In genomic region chr20:3204124-3204794, GRCh38 we compare ENCODE assay signal across 1 cellular context.
A peak's percentile ranks its signal among the peaks of the same experiment; 100 is the strongest.
TF ChIP-seq lines count a peak whose summit lies in the region.

DDRGK1 (minus strand) TSS chr20:3204682; CDS start chr20:3204627, 55 bp downstream.

TF ChIP-seq in HepG2, 621 proteins besides CTCF, POLR2A, EP300 and RAD21 (continued from another document and continues in another):
- TF ChIP-seq REST (IDR thresholded peaks at IDR 0.05; ENCODE audit: borderline replicate concordance in 1 of 2, low read depth in 1 of 2, low read length in 2 of 2) (0 out of 4 replicates have a peak, but pooled peaks of 1 of the 2 experiments have one; percentile 55), PHF20 (CRISPR knock-in tag; IDR thresholded peaks at IDR 0.05) (peak; percentile 88), ZC3H4 (CRISPR knock-in tag; IDR thresholded peaks at IDR 0.05; ENCODE audit: borderline replicate concordance) (no peak; the same call in 1 of the 2 replicates), REXO4 (CRISPR knock-in tag; IDR thresholded peaks at IDR 0.05; ENCODE audit: borderline replicate concordance) (no peak), ZBTB8A (CRISPR knock-in tag; IDR thresholded peaks at IDR 0.05; ENCODE audit: borderline replicate concordance, low read depth) (peak; percentile 53; the same call in 1 of the 2 replicates), ZNF781 (CRISPR knock-in tag; IDR thresholded peaks at IDR 0.05; ENCODE audit: borderline replicate concordance, not compliant biosample characterization) (peak; percentile 92), STAG1 (CRISPR knock-in tag; IDR thresholded peaks at IDR 0.05) (no peak; the same call in 1 of the 2 replicates), CREM (IDR thresholded peaks at IDR 0.05) (peak; percentile 34; the same call in 1 of the 2 replicates), CREM (CRISPR knock-in tag; IDR thresholded peaks at IDR 0.05) (no peak), BHLHE40 (IDR thresholded peaks at IDR 0.05; ENCODE audit: low read length) (peak; percentile 83), ZSCAN5A (CRISPR knock-in tag; IDR thresholded peaks at IDR 0.05; ENCODE audit: borderline replicate concordance) (peak; percentile 92), KAT8 (CRISPR knock-in tag; IDR thresholded peaks at IDR 0.05) (peak; percentile 93), PTBP1 (IDR thresholded peaks at IDR 0.05; ENCODE audit: low read depth, low read length, poor library complexity, severe bottlenecking) (peak; percentile 55), CREBL2 (CRISPR knock-in tag; IDR thresholded peaks at IDR 0.05; ENCODE audit: borderline replicate concordance) (peak; percentile 97), AKAP8 (CRISPR knock-in tag; IDR thresholded peaks at IDR 0.05) (peak; percentile 96), FLYWCH1 (CRISPR knock-in tag; IDR thresholded peaks at IDR 0.05) (no peak), ZNF225 (CRISPR knock-in tag; IDR thresholded peaks at IDR 0.05) (peak; percentile 89), TBP (CRISPR knock-in tag; IDR thresholded peaks at IDR 0.05) (no peak), ESRRA (CRISPR knock-in tag; IDR thresholded peaks at IDR 0.05; ENCODE audit: low read depth) (peak; percentile 88), ZNF10 (CRISPR knock-in tag; IDR thresholded peaks at IDR 0.05; ENCODE audit: borderline replicate concordance, low read depth) (no peak), ZNF782 (CRISPR knock-in tag; IDR thresholded peaks at IDR 0.05; ENCODE audit: borderline replicate concordance) (peak; percentile 97), ZNF644 (CRISPR knock-in tag; IDR thresholded peaks at IDR 0.05; ENCODE audit: low read depth) (no peak), HMG20B (CRISPR knock-in tag; conservative IDR thresholded peaks at IDR 0.05) (no peak), RCOR2 (CRISPR knock-in tag; IDR thresholded peaks at IDR 0.05) (no peak; the same call in 1 of the 2 replicates), ZBTB7A (CRISPR knock-in tag; IDR thresholded peaks at IDR 0.05) (no peak), MEIS1 (CRISPR knock-in tag; IDR thresholded peaks at IDR 0.05; ENCODE audit: borderline replicate concordance) (peak; percentile 98), ZNF598 (CRISPR knock-in tag; IDR thresholded peaks at IDR 0.05; ENCODE audit: borderline replicate concordance) (peak; percentile 94), ZMYM2 (CRISPR knock-in tag; IDR thresholded peaks at IDR 0.05) (no peak), TEAD3 (CRISPR knock-in tag; optimal IDR thresholded peaks at IDR 0.05; ENCODE audit: borderline replicate concordance) (no peak), SMC3 (IDR thresholded peaks at IDR 0.05; ENCODE audit: low read length) (no peak), U2AF1 (optimal IDR thresholded peaks at IDR 0.05; ENCODE audit: low read depth, low read length) (peak; percentile 16), RBM39 (IDR thresholded peaks at IDR 0.05; ENCODE audit: low read depth, low read length, poor library complexity, severe bottlenecking) (peak; percentile 61), ARNT2 (CRISPR knock-in tag; IDR thresholded peaks at IDR 0.05; ENCODE audit: low read depth) (peak; percentile 85; the same call in 1 of the 2 replicates), ZNF710 (CRISPR knock-in tag; IDR thresholded peaks at IDR 0.05; ENCODE audit: borderline replicate concordance) (peak; percentile 87), TAF15 (IDR thresholded peaks at IDR 0.05; ENCODE audit: low read depth, low read length, poor library complexity, severe bottlenecking) (no peak), SMAD1 (CRISPR knock-in tag; IDR thresholded peaks at IDR 0.05; ENCODE audit: borderline replicate concordance, low read depth) (peak; percentile 37; the same call in 1 of the 2 replicates), HNRNPL (IDR thresholded peaks at IDR 0.05; ENCODE audit: low read depth, low read length) (0 out of 2 replicates have a peak, but pooled peaks have one; percentile 67), ATF7-NPFF (CRISPR knock-in tag; IDR thresholded peaks at IDR 0.05; ENCODE audit: low read depth) (peak; percentile 73; the same call in 1 of the 2 replicates), ZNF350 (CRISPR knock-in tag; IDR thresholded peaks at IDR 0.05; ENCODE audit: borderline replicate concordance, low read depth) (peak; percentile 78), RORA (CRISPR knock-in tag; IDR thresholded peaks at IDR 0.05) (peak; percentile 39; the same call in 1 of the 2 replicates), ZNF513 (CRISPR knock-in tag; conservative IDR thresholded peaks at IDR 0.05) (0 out of 2 replicates have a peak, but pooled peaks have one; percentile 30), KDM5A (IDR thresholded peaks at IDR 0.05; ENCODE audit: borderline replicate concordance, low read length) (peak; percentile 84; the same call in 1 of the 2 replicates), PREB (CRISPR knock-in tag; IDR thresholded peaks at IDR 0.05) (no peak), ETV6 (CRISPR knock-in tag; conservative IDR thresholded peaks at IDR 0.05) (peak; percentile 89; the same call in 1 of the 2 replicates), THAP8 (CRISPR knock-in tag; IDR thresholded peaks at IDR 0.05; ENCODE audit: borderline replicate concordance) (0 out of 2 replicates have a peak, but pooled peaks have one; percentile 61), ZIK1 (CRISPR knock-in tag; IDR thresholded peaks at IDR 0.05; ENCODE audit: borderline replicate concordance, low read depth) (no peak), MIER2 (CRISPR knock-in tag; IDR thresholded peaks at IDR 0.05) (peak; percentile 69; the same call in 1 of the 2 replicates), EED (CRISPR knock-in tag; IDR thresholded peaks at IDR 0.05) (peak; percentile 93; the same call in 1 of the 2 replicates), TBX2 (CRISPR knock-in tag; IDR thresholded peaks at IDR 0.05; ENCODE audit: borderline replicate concordance) (peak; percentile 88), MNT (IDR thresholded peaks at IDR 0.05) (no peak), SIN3A (IDR thresholded peaks at IDR 0.05; ENCODE audit: borderline replicate concordance, low read depth, low read length) (peak; percentile 72; the same call in 1 of the 2 replicates), TOPORS (CRISPR knock-in tag; IDR thresholded peaks at IDR 0.05) (peak; percentile 99), ATF4 (CRISPR knock-in tag; IDR thresholded peaks at IDR 0.05) (no peak)
